10 cellular contexts compared by ENCODE assay signal in the genomic region with DNA sequence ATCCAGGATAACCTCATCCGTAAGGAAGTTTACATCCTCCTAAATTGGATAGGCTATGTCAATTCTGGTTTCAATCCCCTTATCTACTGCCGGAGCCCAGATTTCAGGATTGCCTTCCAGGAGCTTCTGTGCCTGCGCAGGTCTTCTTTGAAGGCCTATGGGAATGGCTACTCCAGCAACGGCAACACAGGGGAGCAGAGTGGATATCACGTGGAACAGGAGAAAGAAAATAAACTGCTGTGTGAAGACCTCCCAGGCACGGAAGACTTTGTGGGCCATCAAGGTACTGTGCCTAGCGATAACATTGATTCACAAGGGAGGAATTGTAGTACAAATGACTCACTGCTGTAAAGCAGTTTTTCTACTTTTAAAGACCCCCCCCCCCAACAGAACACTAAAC. TPM values are rescaled to one million over a fixed set of nuclear protein-coding genes. Genes with fewer than 3 reads are reported as not detected.
DNase-seq lines count a peak whose midpoint lies in the region; TF ChIP-seq lines count a peak whose summit lies in the region.
"Had no signal": no experiment of that assay in that cellular context is flagged by ENCODE, and none has a peak within 500 bp of the region (broad histone marks: within the 10 kb centered on the region; RNA-seq: fewer than 3 reads in every experiment).

No MANE protein-coding gene starts in this region.

- H3F3A ChIP-seq in neural progenitor cell (ENCODE audit: low read depth) = no peaks in the 10 kb centered on the region

- H3K36me3 Mint-ChIP-seq in CD14-positive monocyte = peaks cover 9 to 13% of the 10 kb centered on the region in 2 donors
- no peaks in the 10 kb centered on the region for H3K36me3 Mint-ChIP-seq in neural progenitor cell

- H3K79me2 ChIP-seq in neural progenitor cell (ENCODE audit: low read depth) = no peaks in the 10 kb centered on the region

- no peaks in the 10 kb centered on the region for H3K27me3 Mint-ChIP-seq in CD14-positive monocyte (ENCODE audit: low read depth in 3 of 3)
- peaks cover 30% of the 10 kb centered on the region for H3K27me3 Mint-ChIP-seq in neural progenitor cell (ENCODE audit: insufficient read depth, low read depth)

- H3K27ac ChIP-seq in effector memory CD4-positive, alpha-beta T cell (ENCODE audit: insufficient read depth, low read length, poor library complexity, severe bottlenecking) = no peak overlapping the region
- H3K27ac ChIP-seq in neural progenitor cell = no peak overlapping the region
- H3K27ac ChIP-seq in WERI-Rb-1 = no peak overlapping the region

- H3K4me3 Mint-ChIP-seq in CD14-positive monocyte (peak overlapping the region; percentile 86 to 96), neural progenitor cell (peak overlapping the region; percentile 87)

- intact Hi-C loops in CD14-positive monocyte (cut with micrococcal nuclease) = loop anchor here (2.0 to 10.0 kb wide), 3 partner anchors 17 to 137 kb away; no protein-coding TSS in a partner anchor

- no peak for TF ChIP-seq CTCF in CD14-positive monocyte (IDR thresholded peaks at IDR 0.05)
- TF ChIP-seq CTCF in neural progenitor cell (IDR thresholded peaks at IDR 0.05) = no peak
- TF ChIP-seq CTCF in WERI-Rb-1 (IDR thresholded peaks at IDR 0.05; ENCODE audit: low read depth, low read length) = no peak

- no peak overlapping the region for H3K4me2 ChIP-seq in neural progenitor cell

- DNase-seq in CD14-positive monocyte (ENCODE audit: low spot score) (no peak), MG63 (no peak), neural progenitor cell (ENCODE audit: low spot score) (no peak), hippocampal formation (lab: John Stamatoyannopoulos, UW) (no peak), WERI-Rb-1 (no peak), NCI-H146 (lab: John Stamatoyannopoulos, UW) (no peak), inferior parietal cortex (ENCODE audit: extremely low spot score) (no peak)
- no peak for DNase-seq in effector memory CD4-positive, alpha-beta T cell
- DNase-seq: aorta, SIG-M5 had no signal

- H2AFZ ChIP-seq in neural progenitor cell (replicated peaks) = no peak overlapping the region

- H3K4me3 ChIP-seq in MG63 (peak overlapping the region; percentile 77), neural progenitor cell (no peak overlapping the region), WERI-Rb-1 (ENCODE audit: low read depth, low read length) (no peak overlapping the region)
- H3K4me3 ChIP-seq in effector memory CD4-positive, alpha-beta T cell (ENCODE audit: insufficient read depth, low read depth, low read length, poor library complexity, severe bottlenecking) = peak overlapping the region; percentile 74

- H3K4me1 Mint-ChIP-seq in CD14-positive monocyte = peaks cover 92% of the 10 kb centered on the region
- H3K4me1 Mint-ChIP-seq in neural progenitor cell = peaks cover 9% of the 10 kb centered on the region

- H3K9me3 ChIP-seq in MG63 = no peaks in the 10 kb centered on the region
- no peaks in the 10 kb centered on the region for H3K9me3 ChIP-seq in effector memory CD4-positive, alpha-beta T cell (ENCODE audit: control insufficient read depth, low read length)
- H3K9me3 ChIP-seq in neural progenitor cell (ENCODE audit: low read depth) = no peaks in the 10 kb centered on the region
- peaks cover 3% of the 10 kb centered on the region for H3K9me3 ChIP-seq in WERI-Rb-1 (ENCODE audit: severe bottlenecking)

- no peaks in the 10 kb centered on the region for H3K9me3 Mint-ChIP-seq in CD14-positive monocyte
- H3K9me3 Mint-ChIP-seq in neural progenitor cell = no peaks in the 10 kb centered on the region

- H3K27ac Mint-ChIP-seq in CD14-positive monocyte (peak overlapping the region; percentile 91 to 99 (median 96)), neural progenitor cell (no peak overlapping the region)

- no peak overlapping the region for H3K9ac ChIP-seq in neural progenitor cell

- H3K4me1 ChIP-seq in effector memory CD4-positive, alpha-beta T cell (ENCODE audit: control insufficient read depth, insufficient read depth, low read length, poor library complexity, severe bottlenecking) = peaks cover 18% of the 10 kb centered on the region
- no peaks in the 10 kb centered on the region for H3K4me1 ChIP-seq in neural progenitor cell

- peaks cover 29% of the 10 kb centered on the region for H3K36me3 ChIP-seq in MG63
- H3K36me3 ChIP-seq in effector memory CD4-positive, alpha-beta T cell (ENCODE audit: control insufficient read depth, insufficient read depth, low read length) = no peaks in the 10 kb centered on the region
- H3K36me3 ChIP-seq in neural progenitor cell = no peaks in the 10 kb centered on the region
- no peaks in the 10 kb centered on the region for H3K36me3 ChIP-seq in WERI-Rb-1

- H3K27me3 ChIP-seq in MG63 (no peaks in the 10 kb centered on the region), neural progenitor cell (peaks cover 58% of the 10 kb centered on the region), WERI-Rb-1 (ENCODE audit: insufficient read depth, low read depth, severe bottlenecking) (peaks cover 68% of the 10 kb centered on the region)
- H3K27me3 ChIP-seq in effector memory CD4-positive, alpha-beta T cell (replicated peaks; ENCODE audit: control insufficient read depth, insufficient read depth, low read length, poor library complexity, severe bottlenecking) = no peaks in the 10 kb centered on the region

- no peaks in the 10 kb centered on the region for H4K20me1 ChIP-seq in neural progenitor cell (ENCODE audit: low read depth)

RNA-seq across cellular contexts. Expression of a gene that starts 1.3 kb away (rescaled TPM):
- 10 to 100 TPM in 1 of 2 donors, 1 to 10 TPM in 1; 6.8 to 10.9 TPM for polyA plus RNA-seq in CD14-positive monocyte
- 5.3 and 12.9 TPM in 2 replicates for total RNA-seq in MG63 (2014; rRNA removed; shearing (Covaris generic); ENCODE audit: low replicate concordance)
- total RNA-seq in neural progenitor cell (ENCODE audit: low replicate concordance) = 0.32 and 0.40 TPM in 2 replicates

Comparison
In these comparisons a context has a peak if more than half of its experiments do, and no peak if none do; other contexts are left out.
1. H3K4me3 ChIP-seq: peak in MG63 (single experiment) and effector memory CD4-positive, alpha-beta T cell (single experiment); none in neural progenitor cell (single experiment) and WERI-Rb-1 (single experiment).